ENCODE assay signal across 18 cellular contexts in genomic region chr5:166004006-166004405, GRCh38.
DNase-seq lines count a peak whose midpoint lies in the region; ATAC-seq and TF ChIP-seq lines count a peak whose summit lies in the region.
"Had no signal": no experiment of that assay in that cellular context is flagged by ENCODE, and none has a peak within 500 bp of the region (broad histone marks: within the 10 kb centered on the region; RNA-seq: fewer than 3 reads in every experiment).

No MANE protein-coding gene starts in this region.

- H4K20me1 ChIP-seq in SK-N-SH (ENCODE audit: insufficient read depth): no peaks in the 10 kb centered on the region
- H4K20me1 ChIP-seq: BLaER1 treated with 17β-estradiol and CSF1 and Interleukin-3, amounts not matched to agents 10 nM and 100 nM had no signal

- H3K9ac ChIP-seq in SK-N-SH: no peak overlapping the region
- H3K9ac ChIP-seq: BLaER1 treated with 17β-estradiol and CSF1 and Interleukin-3, amounts not matched to agents 10 nM and 100 nM had no signal

- H3K36me3 ChIP-seq in SK-N-SH (replicated peaks in 1 of 2; ENCODE audit: control insufficient read depth in 1 of 2, insufficient read depth in 2 of 2, low read length in 1 of 2): no peaks in the 10 kb centered on the region
- no peaks in the 10 kb centered on the region for H3K36me3 ChIP-seq in brain microvascular endothelial cell (replicated peaks)
- H3K36me3 ChIP-seq: BLaER1 treated with 17β-estradiol and CSF1 and Interleukin-3, amounts not matched to agents 10 nM and 100 nM had no signal

- H3K27ac ChIP-seq in SK-N-SH (ENCODE audit: low read depth in 2 of 2, low read length in 1 of 2) (peak overlapping the region in 1 of 2 experiments; percentile 40; a peak in 1 of 4 replicates), VCaP (peak overlapping the region; percentile 0), brain microvascular endothelial cell (no peak overlapping the region)
- H3K27ac ChIP-seq: 22Rv1; A549; BLaER1 treated with 17β-estradiol and CSF1 and Interleukin-3, amounts not matched to agents 10 nM and 100 nM; C4-2B had no signal

- WGBS in SK-N-SH (ENCODE audit: low lambda C conversion rate): 1% methylated on average over 2 of the region's 2 CpGs

- no peaks in the 10 kb centered on the region for H3K9me2 ChIP-seq in SK-N-SH

- TF ChIP-seq EP300 in SK-N-SH (IDR thresholded peaks at IDR 0.05; ENCODE audit: borderline replicate concordance in 1 of 2, low read depth in 1 of 2, low read length in 1 of 2): no peak

- no peak overlapping the region for H3K4me3 ChIP-seq in SK-N-SH (ENCODE audit: low read depth in 2 of 2, low read length in 1 of 2)
- no peak overlapping the region for H3K4me3 ChIP-seq in brain microvascular endothelial cell (ENCODE audit: low read depth, low read length)
- H3K4me3 ChIP-seq: A549; BLaER1 treated with 17β-estradiol and CSF1 and Interleukin-3, amounts not matched to agents 10 nM and 100 nM had no signal

- ATAC-seq in SK-N-SH treated with all-trans-retinoic acid at 6 μM for 48 hours (no peak), HG02973 (IDR thresholded peaks at IDR 0.05; ENCODE audit: unreplicated experiment) (no peak)
- ATAC-seq: A549; CD8-positive, alpha-beta T cell had no signal

- in situ Hi-C loops in brain microvascular endothelial cell (cut with HindIII; ENCODE audit: low pct_ligation_motif_present, low sequenced_read_pairs): no loop called here

- TF ChIP-seq RAD21 in SK-N-SH (IDR thresholded peaks at IDR 0.05; ENCODE audit: low read length): no peak

- H3K4me2 ChIP-seq in SK-N-SH: no peak overlapping the region
- H3K4me2 ChIP-seq: A549; BLaER1 treated with 17β-estradiol and CSF1 and Interleukin-3, amounts not matched to agents 10 nM and 100 nM had no signal

- no peak overlapping the region for H2AFZ ChIP-seq in SK-N-SH (ENCODE audit: low read depth)

- no peaks in the 10 kb centered on the region for H3F3A ChIP-seq in SK-N-SH (replicated peaks; ENCODE audit: insufficient read depth)

- POLR2A ChIA-PET in SK-N-SH (lab: Yijun Ruan, JAX): no interaction called here

- peaks cover 0 to 3% of the 10 kb centered on the region in 2 experiments; a peak in 2 of 4 replicates for H3K4me1 ChIP-seq in SK-N-SH (ENCODE audit: control insufficient read depth in 1 of 2, insufficient read depth in 2 of 2, low read depth in 1 of 2, low read length in 1 of 2)
- H3K4me1 ChIP-seq: A549; BLaER1 treated with 17β-estradiol and CSF1 and Interleukin-3, amounts not matched to agents 10 nM and 100 nM; Caco-2 had no signal

- no peaks in the 10 kb centered on the region for H3K79me2 ChIP-seq in SK-N-SH (ENCODE audit: insufficient read depth)

- DNase-seq in SK-N-SH: no peak
- peak; percentile 4 for DNase-seq in medulla oblongata (ENCODE audit: extremely low spot score)
- no peak for DNase-seq in brain microvascular endothelial cell
- DNase-seq in NCI-H1694 (lab: John Stamatoyannopoulos, UW): no peak
- DNase-seq: AML-193; Caco-2; Calu3; CD4-positive, alpha-beta T cell; CD8-positive, alpha-beta T cell; DMS79 treated with DMSO at 0.1 percent for 48 hours; GF-D8 had no signal

- CTCF ChIA-PET in SK-N-SH (lab: Yijun Ruan, JAX): no interaction called here

- no peaks in the 10 kb centered on the region; the same call in none of the 2 replicates for H3K9me3 ChIP-seq in SK-N-SH
- H3K9me3 ChIP-seq: A549; BLaER1 treated with 17β-estradiol and CSF1 and Interleukin-3, amounts not matched to agents 10 nM and 100 nM; Caco-2 had no signal

- no peak for TF ChIP-seq CTCF in SK-N-SH (IDR thresholded peaks at IDR 0.05)
- TF ChIP-seq CTCF in VCaP (conservative IDR thresholded peaks at IDR 0.05): no peak
- no peak for TF ChIP-seq CTCF in brain microvascular endothelial cell (IDR thresholded peaks at IDR 0.05; ENCODE audit: low read depth, low read length, missing control alignments)

- H3K27me3 ChIP-seq in SK-N-SH (ENCODE audit: insufficient read depth) (no peaks in the 10 kb centered on the region), brain microvascular endothelial cell (replicated peaks) (no peaks in the 10 kb centered on the region)
- H3K27me3 ChIP-seq: BLaER1 treated with 17β-estradiol and CSF1 and Interleukin-3, amounts not matched to agents 10 nM and 100 nM had no signal

TF ChIP-seq in SK-N-SH treated with all-trans-retinoic acid at 6 μM for 48 hours, 23 proteins besides CTCF, POLR2A, EP300 and RAD21 (continues in another document):
- no peak for TF ChIP-seq ZFP3 (CRISPR knock-in tag; IDR thresholded peaks at IDR 0.05)
- TF ChIP-seq ESRRG (CRISPR knock-in tag; IDR thresholded peaks at IDR 0.05): peak; percentile 21; the same call in 1 of the 2 replicates
- TF ChIP-seq SNAI2 (CRISPR knock-in tag; IDR thresholded peaks at IDR 0.05): no peak
- peak; percentile 92 for TF ChIP-seq ISL1 (CRISPR knock-in tag; IDR thresholded peaks at IDR 0.05)
- no peak for TF ChIP-seq POU6F1 (CRISPR knock-in tag; IDR thresholded peaks at IDR 0.05; ENCODE audit: borderline replicate concordance, low read depth)

TF ChIP-seq in SK-N-SH, 30 proteins besides CTCF, POLR2A, EP300 and RAD21:
- TF ChIP-seq RXRA (IDR thresholded peaks at IDR 0.05; ENCODE audit: borderline replicate concordance, low read depth): no peak
- TF ChIP-seq FOXJ3 (CRISPR knock-in tag; IDR thresholded peaks at IDR 0.05): no peak
- TF ChIP-seq MAX (IDR thresholded peaks at IDR 0.05; ENCODE audit: low read depth): no peak
- no peak for TF ChIP-seq POLR2AphosphoS5 (IDR thresholded peaks at IDR 0.05; ENCODE audit: low read depth, low read length)
- TF ChIP-seq IRF3 (IDR thresholded peaks at IDR 0.05; ENCODE audit: low read depth, low read length): no peak
- TF ChIP-seq PBX3 (IDR thresholded peaks at IDR 0.05): no peak
- TF ChIP-seq GABPA (IDR thresholded peaks at IDR 0.05; ENCODE audit: low read depth): no peak
- TF ChIP-seq RFX5 (IDR thresholded peaks at IDR 0.05; ENCODE audit: low read length): no peak
- TF ChIP-seq ELF1 (IDR thresholded peaks at IDR 0.05): no peak
- no peak for TF ChIP-seq CHD2 (IDR thresholded peaks at IDR 0.05; ENCODE audit: low read length, partially characterized antibody)
- TF ChIP-seq TEAD4 (IDR thresholded peaks at IDR 0.05; ENCODE audit: borderline replicate concordance, insufficient read depth): no peak
- no peak for TF ChIP-seq YY1 (IDR thresholded peaks at IDR 0.05; ENCODE audit: low read depth)
